Comparison of ENCODE assay signal across 11 cellular contexts in the genomic region with DNA sequence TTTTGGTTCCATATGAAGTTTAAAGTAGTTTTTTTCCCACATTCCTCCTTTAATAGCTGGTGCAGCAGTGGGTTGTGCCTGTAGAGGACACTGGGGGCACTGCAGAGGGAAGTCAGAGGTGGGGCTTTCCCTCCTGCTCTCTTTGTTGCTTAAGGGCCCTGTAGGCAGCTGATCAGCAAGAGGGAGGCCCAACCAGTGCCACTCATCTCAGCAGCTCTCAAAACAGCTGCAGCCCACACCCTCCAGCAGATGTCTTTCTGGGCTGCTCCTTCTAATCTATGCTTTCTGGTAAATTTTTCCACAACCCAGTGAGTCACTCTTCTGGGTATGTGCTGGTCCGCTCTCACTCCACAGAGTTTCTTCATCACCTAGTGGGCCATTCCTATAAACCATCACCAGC.
DNase-seq lines count a peak whose midpoint lies in the region; ATAC-seq and TF ChIP-seq lines count a peak whose summit lies in the region.
"Had no signal": no experiment of that assay in that cellular context is flagged by ENCODE, and none has a peak within 500 bp of the region (broad histone marks: within the 10 kb centered on the region; RNA-seq: fewer than 3 reads in every experiment).

No MANE protein-coding gene starts in this region.

- TF ChIP-seq CTCF in H9 (conservative IDR thresholded peaks at IDR 0.05) (peak; percentile 52), adrenal gland (IDR thresholded peaks at IDR 0.05) (peak in 1 of 6 experiments; percentile 33)

- H3K36me3 ChIP-seq in adrenal gland (replicated peaks in 1 of 2): no peaks in the 10 kb centered on the region
- H3K36me3 ChIP-seq: lower lobe of right lung had no signal

- H4K20me1 ChIP-seq in H9 (ENCODE audit: control insufficient read depth, insufficient read depth, insufficient read length): no peaks in the 10 kb centered on the region

- H3K27ac ChIP-seq in H9 (ENCODE audit: insufficient read length, low read depth, low read length) (no peak overlapping the region), adrenal gland (no peak overlapping the region)
- H3K27ac ChIP-seq: lower lobe of right lung had no signal

- no peak overlapping the region for H2AK5ac ChIP-seq in H9 (ENCODE audit: insufficient read length, low read length)

- no peak overlapping the region for H3K4ac ChIP-seq in H9 (ENCODE audit: low read depth, low read length)

- no peak overlapping the region for H3K4me2 ChIP-seq in H9 (ENCODE audit: insufficient read depth, insufficient read length, low read length)

- no peak overlapping the region for H2BK120ac ChIP-seq in H9 (ENCODE audit: low read depth, low read length, poor library complexity, severe bottlenecking)

- H3K4me3 Mint-ChIP-seq in H9: no peak overlapping the region
- H3K4me3 Mint-ChIP-seq: central memory CD8-positive, alpha-beta T cell had no signal

- no peaks in the 10 kb centered on the region for H3K79me2 ChIP-seq in H9 (ENCODE audit: insufficient read depth, low read length)

- no peak overlapping the region for H2BK20ac ChIP-seq in H9 (ENCODE audit: low read depth, low read length, poor library complexity, severe bottlenecking)

- intact Hi-C loops in adrenal gland (cut with DNase I): no loop called here
- intact Hi-C loops in left ventricle myocardium superior (cut with micrococcal nuclease): no loop called here

- H4K8ac ChIP-seq in H9 (replicated peaks; ENCODE audit: insufficient read length, low read depth, low read length): no peak overlapping the region

- no peak overlapping the region for H4K91ac ChIP-seq in H9 (ENCODE audit: insufficient read length, low read depth, low read length)

- H3K27me3 Mint-ChIP-seq in H9 (ENCODE audit: low read depth): no peaks in the 10 kb centered on the region; the same call in 1 of the 2 replicates
- H3K27me3 Mint-ChIP-seq: central memory CD8-positive, alpha-beta T cell had no signal

- H3T11ph ChIP-seq in H9 (ENCODE audit: low read length): no peak overlapping the region

- H3K23ac ChIP-seq in H9 (ENCODE audit: insufficient read length, low read depth, low read length): no peak overlapping the region

- H3K4me1 ChIP-seq in H9 (ENCODE audit: insufficient read depth, low read length) (no peaks in the 10 kb centered on the region), adrenal gland (replicated peaks in 1 of 2) (no peaks in the 10 kb centered on the region)
- H3K4me1 ChIP-seq: lower lobe of right lung had no signal

- H3K18ac ChIP-seq in H9 (ENCODE audit: insufficient read length, low read depth, low read length): no peak overlapping the region

- no peaks in the 10 kb centered on the region for H3K79me1 ChIP-seq in H9 (ENCODE audit: insufficient read depth, low read depth, low read length, poor library complexity, severe bottlenecking)

- H2BK5ac ChIP-seq in H9 (ENCODE audit: insufficient read length, low read length): no peak overlapping the region

- TF ChIP-seq POLR2A in adrenal gland (IDR thresholded peaks at IDR 0.05): no peak

- ATAC-seq in left ventricle myocardium superior (peak; percentile 91), HG03354 (IDR thresholded peaks at IDR 0.05; ENCODE audit: poor library complexity, severe bottlenecking, unreplicated experiment) (no peak)

- H2AFZ ChIP-seq in H9 (ENCODE audit: low read length): no peak overlapping the region

- H3K9me3 ChIP-seq in H9 (ENCODE audit: control insufficient read depth, low read depth, low read length): no peaks in the 10 kb centered on the region
- H3K9me3 ChIP-seq in adrenal gland (replicated peaks in 1 of 3): no peaks in the 10 kb centered on the region

- H3K4me3 ChIP-seq in adrenal gland: no peak overlapping the region
- H3K4me3 ChIP-seq: lower lobe of right lung had no signal

- H3K4me1 Mint-ChIP-seq in H9: peaks cover 17 to 18% of the 10 kb centered on the region in 2 experiments; a peak in 3 of 4 replicates
- H3K4me1 Mint-ChIP-seq: central memory CD8-positive, alpha-beta T cell had no signal

- WGBS in H9 (ENCODE audit: extremely low coverage, insufficient read length, low lambda C conversion rate): no CpG with 5 or more reads among the region's 1 CpG
- WGBS in adrenal gland, 4 donors: 65 to 91% (median 82%) methylated on average over 1 of the region's 1 CpG

- H4K5ac ChIP-seq in H9 (ENCODE audit: insufficient read length, low read depth, low read length): no peak overlapping the region

- no peak overlapping the region for H3K9ac ChIP-seq in H9 (ENCODE audit: extremely low read depth, insufficient read length, low read length)

- DNase-seq in 8988T (peak; percentile 19), H9 (peak; percentile 66), adrenal gland (peak in 6 of 7 donors; percentile 47 to 74 (median 58)), left ventricle myocardium superior (peak; percentile 57), NCI-H2227 (lab: John Stamatoyannopoulos, UW; ENCODE audit: unreplicated experiment) (no peak), NCI-H1417 (lab: John Stamatoyannopoulos, UW) (no peak), UCSD-AML1 (lab: John Stamatoyannopoulos, UW; ENCODE audit: unreplicated experiment) (no peak)
- DNase-seq: lower lobe of right lung, NCI-H345 had no signal

- H3K14ac ChIP-seq in H9 (ENCODE audit: insufficient read depth, low read length): no peak overlapping the region

- no peaks in the 10 kb centered on the region for H3K27me3 ChIP-seq in H9 (ENCODE audit: insufficient read depth, low read length)
- no peaks in the 10 kb centered on the region for H3K27me3 ChIP-seq in adrenal gland

- no peak overlapping the region for H3K56ac ChIP-seq in H9 (ENCODE audit: insufficient read length, low read depth, low read length)

- peaks cover 2 to 20% (median 14%) of the 10 kb centered on the region in 3 experiments; a peak in 6 of 7 replicates for H3K36me3 Mint-ChIP-seq in H9 (ENCODE audit: insufficient read depth in 1 of 3, low read depth in 3 of 3)

- H3K9me3 Mint-ChIP-seq in H9: peaks cover 8 to 14% of the 10 kb centered on the region in 2 experiments

- no peaks in the 10 kb centered on the region for H3K23me2 ChIP-seq in H9 (ENCODE audit: insufficient read length, low read depth, low read length, poor library complexity, severe bottlenecking)

- no peak overlapping the region for H2BK12ac ChIP-seq in H9 (ENCODE audit: insufficient read length, low read depth, low read length)

- 0 out of 7 replicates have a peak overlapping the region, but pooled peaks of 1 of the 3 experiments have one; percentile 7 for H3K27ac Mint-ChIP-seq in H9

- no peak overlapping the region for H2BK15ac ChIP-seq in H9 (ENCODE audit: low read depth, low read length)

Comparison
In these comparisons a context has a peak if more than half of its experiments do, and no peak if none do; other contexts are left out.
1. DNase-seq: peak in 8988T (single experiment), H9 (single experiment), adrenal gland (6 of 7) and left ventricle myocardium superior (single experiment); none in NCI-H2227 (single experiment), NCI-H1417 (0 of 3) and UCSD-AML1 (single experiment).